Comparison of ENCODE assay signal across 11 cellular contexts in genomic region chr19:1070576-1070930, GRCh38. TPM values are rescaled to one million over a fixed set of nuclear protein-coding genes. Genes with fewer than 3 reads are reported as not detected.
A peak's percentile ranks its signal among the peaks of the same experiment; 100 is the strongest.
DNase-seq lines count a peak whose midpoint lies in the region; ATAC-seq lines count a peak whose summit lies in the region.
"Had no signal": no experiment of that assay in that cellular context is flagged by ENCODE, and none has a peak within 500 bp of the region (broad histone marks: within the 10 kb centered on the region; RNA-seq: fewer than 3 reads in every experiment).

No MANE protein-coding gene starts in this region.

- peaks cover 68% of the 10 kb centered on the region for H3K4me1 Mint-ChIP-seq in stimulated activated naive CD8-positive, alpha-beta T cell treated with anti-CD3 and anti-CD28 coated beads, Interleukin-15, amount 100 ng/mL, for 72 hours
- H3K4me1 Mint-ChIP-seq in activated T-cell treated with anti-CD3 and anti-CD28 coated beads, Interleukin-2, amount 50 U/mL, for 4 hours (ENCODE audit: low read depth): peaks cover 53% of the 10 kb centered on the region

- no peaks in the 10 kb centered on the region for H3K9me3 Mint-ChIP-seq in stimulated activated naive CD8-positive, alpha-beta T cell treated with anti-CD3 and anti-CD28 coated beads, Interleukin-15, amount 100 ng/mL, for 72 hours
- no peaks in the 10 kb centered on the region for H3K9me3 Mint-ChIP-seq in activated T-cell treated with anti-CD3 and anti-CD28 coated beads, Interleukin-2, amount 50 U/mL, for 4 hours

- no peak for DNase-seq in stimulated activated naive CD8-positive, alpha-beta T cell treated with anti-CD3 and anti-CD28 coated beads, Interleukin-15, amount 100 ng/mL, for 72 hours
- no peak for DNase-seq in stimulated activated naive CD8-positive, alpha-beta T cell treated with anti-CD3 and anti-CD28 coated beads, Interleukin-15, Interleukin-2, amounts not matched to agents 100 U/mL and 50 U/mL, for 24 hours
- no peak for DNase-seq in activated T-cell treated with anti-CD3 and anti-CD28 coated beads, Interleukin-2, amount 50 U/mL, for 4 hours
- DNase-seq in NCI-H446 (lab: John Stamatoyannopoulos, UW) (no peak), T1000 (lab: John Stamatoyannopoulos, UW) (no peak)
- DNase-seq in activated CD8-positive, alpha-beta memory T cell treated with anti-CD3 and anti-CD28 coated beads, Interleukin-2, amount 50 U/mL, for 4 hours: no peak
- DNase-seq: foreskin melanocyte, NCI-H446 treated with DMSO at 0.1 percent for 48 hours had no signal

- no peak overlapping the region for H3K27ac Mint-ChIP-seq in stimulated activated naive CD8-positive, alpha-beta T cell treated with anti-CD3 and anti-CD28 coated beads, Interleukin-15, amount 100 ng/mL, for 72 hours

- H3K36me3 Mint-ChIP-seq in activated T-cell treated with anti-CD3 and anti-CD28 coated beads, Interleukin-2, amount 50 U/mL, for 4 hours (ENCODE audit: insufficient read depth): peaks cover 23% of the 10 kb centered on the region

- no peaks in the 10 kb centered on the region for H3K27me3 Mint-ChIP-seq in stimulated activated naive CD8-positive, alpha-beta T cell treated with anti-CD3 and anti-CD28 coated beads, Interleukin-15, amount 100 ng/mL, for 72 hours
- no peaks in the 10 kb centered on the region for H3K27me3 Mint-ChIP-seq in activated T-cell treated with anti-CD3 and anti-CD28 coated beads, Interleukin-2, amount 50 U/mL, for 4 hours (ENCODE audit: low read depth)

- peak overlapping the region; percentile 43 for H3K4me3 ChIP-seq in iPS-11a (ENCODE audit: low read depth, low read length)
- H3K4me3 ChIP-seq: SJSA1 had no signal

- H3K4me3 Mint-ChIP-seq in stimulated activated naive CD8-positive, alpha-beta T cell treated with anti-CD3 and anti-CD28 coated beads, Interleukin-15, amount 100 ng/mL, for 72 hours: peak overlapping the region; percentile 93
- peak overlapping the region; percentile 71 for H3K4me3 Mint-ChIP-seq in activated T-cell treated with anti-CD3 and anti-CD28 coated beads, Interleukin-2, amount 50 U/mL, for 4 hours

- no peak for ATAC-seq in stimulated activated naive CD8-positive, alpha-beta T cell treated with anti-CD3 and anti-CD28 coated beads, Interleukin-15, amount 100 ng/mL, for 72 hours
- ATAC-seq in stimulated activated naive CD8-positive, alpha-beta T cell treated with anti-CD3 and anti-CD28 coated beads, Interleukin-15, Interleukin-2, amounts not matched to agents 100 U/mL and 50 U/mL, for 24 hours: no peak
- ATAC-seq in activated T-cell treated with anti-CD3 and anti-CD28 coated beads, Interleukin-2, amount 50 U/mL, for 4 hours: no peak
- ATAC-seq in GM21786 (IDR thresholded peaks at IDR 0.05; ENCODE audit: unreplicated experiment): no peak

RNA-seq across cellular contexts. Expression of gene ARHGAP45, which starts 3.6 kb away (rescaled TPM):
- total RNA-seq in activated T-cell treated with anti-CD3 and anti-CD28 coated beads, Interleukin-2, amount 50 U/mL, for 4 hours: 100 to 1,000 TPM; 128 to 133 (median 133) TPM

RNA-seq across cellular contexts. Expression of gene POLR2E, which starts 24.6 kb away (rescaled TPM):
- total RNA-seq in activated T-cell treated with anti-CD3 and anti-CD28 coated beads, Interleukin-2, amount 50 U/mL, for 4 hours: 100 to 1,000 TPM; 303 to 380 (median 323) TPM

RNA-seq across cellular contexts. Expression of gene ABCA7, which starts 30.6 kb away (rescaled TPM):
- total RNA-seq in activated T-cell treated with anti-CD3 and anti-CD28 coated beads, Interleukin-2, amount 50 U/mL, for 4 hours: 1 to 10 TPM; 7.1 to 8.7 (median 8.6) TPM

RNA-seq across cellular contexts. Expression of gene GPX4, which starts 33.2 kb away (rescaled TPM):
- total RNA-seq in activated T-cell treated with anti-CD3 and anti-CD28 coated beads, Interleukin-2, amount 50 U/mL, for 4 hours: 100 to 1,000 TPM; 148 to 165 (median 162) TPM

RNA-seq across cellular contexts. Expression of gene CNN2, which starts 44.1 kb away (rescaled TPM):
- total RNA-seq in activated T-cell treated with anti-CD3 and anti-CD28 coated beads, Interleukin-2, amount 50 U/mL, for 4 hours: 10 to 100 TPM; 52.3 to 69.3 (median 57.8) TPM
